ENCODE assay signal across 9 cellular contexts in the genomic region with DNA sequence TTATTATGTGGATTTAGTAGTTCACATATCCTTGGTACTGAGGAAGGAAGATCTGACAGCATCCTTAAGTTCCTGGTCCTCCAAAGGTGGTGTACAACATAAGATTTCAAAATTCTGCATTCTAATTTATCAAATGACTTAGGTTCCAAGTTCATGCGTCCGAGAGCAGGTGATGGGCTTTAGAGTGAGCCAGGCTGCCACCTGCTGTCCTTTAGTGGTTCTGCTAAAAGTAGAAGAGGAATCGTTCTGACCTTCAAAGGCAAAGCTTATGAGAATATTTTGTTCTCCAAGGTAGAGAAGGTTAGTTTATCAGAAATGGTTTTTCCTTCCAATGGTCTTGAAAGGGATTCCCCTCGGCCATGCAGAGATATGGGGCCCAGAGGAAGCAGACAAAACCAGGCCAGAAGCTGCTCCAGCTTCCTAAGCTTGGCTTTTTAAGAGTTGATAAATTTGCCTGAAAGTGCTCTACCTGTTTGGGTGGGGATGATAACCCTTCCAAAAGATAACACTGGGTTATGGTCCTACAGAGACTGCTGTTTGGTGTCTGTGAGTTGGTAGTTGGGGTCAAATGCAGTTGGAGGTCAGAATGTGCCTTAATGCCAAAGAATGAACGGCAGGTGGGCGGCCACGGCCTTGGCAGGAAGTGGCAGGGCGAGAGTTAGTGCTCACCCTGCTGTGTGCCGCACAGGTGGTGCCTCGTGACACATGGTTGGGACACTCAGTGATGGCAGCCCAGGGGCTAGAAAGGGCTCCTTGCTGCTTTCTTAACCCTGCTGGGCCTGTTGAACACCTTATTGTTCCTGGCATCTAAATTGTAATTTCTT. TPM values are rescaled to one million over a fixed set of nuclear protein-coding genes. Genes with fewer than 3 reads are reported as not detected.
DNase-seq lines count a peak whose midpoint lies in the region; ATAC-seq and TF ChIP-seq lines count a peak whose summit lies in the region.
"Had no signal": no experiment of that assay in that cellular context is flagged by ENCODE, and none has a peak within 500 bp of the region (broad histone marks: within the 10 kb centered on the region; RNA-seq: fewer than 3 reads in every experiment).

No MANE protein-coding gene starts in this region.

- no peaks in the 10 kb centered on the region; the same call in 2 of the 3 replicates for H3K9me3 Mint-ChIP-seq in GM23338

- H3K9me2 ChIP-seq in GM23338 (ENCODE audit: insufficient read depth): no peaks in the 10 kb centered on the region

- peak; percentile 82 to 92 for TF ChIP-seq CTCF in GM23338 (conservative IDR thresholded peaks at IDR 0.05; ENCODE audit: low read depth in 2 of 2)

- H3K4me1 ChIP-seq in GM23338 (ENCODE audit: insufficient read depth) (peaks cover 11% of the 10 kb centered on the region; the same call in 1 of the 2 replicates), mesendoderm (ENCODE audit: control insufficient read depth, low read depth, low read length) (peaks cover 5% of the 10 kb centered on the region)

- H3K4me3 Mint-ChIP-seq in GM23338: no peak overlapping the region

- H2AFZ ChIP-seq in GM23338: no peak overlapping the region

- no peak overlapping the region for H2AK5ac ChIP-seq in mesendoderm (ENCODE audit: low read length)

- no peak overlapping the region for H3K9ac ChIP-seq in mesendoderm (ENCODE audit: low read length)

- no peak overlapping the region for H2BK120ac ChIP-seq in mesendoderm (ENCODE audit: low read depth, low read length)

- no peak overlapping the region for H3K4me2 ChIP-seq in GM23338
- H3K4me2 ChIP-seq in mesendoderm (ENCODE audit: low read length): no peak overlapping the region

- H4K20me1 ChIP-seq in GM23338 (replicated peaks; ENCODE audit: insufficient read depth): peaks cover 7% of the 10 kb centered on the region; the same call in 1 of the 2 replicates

- no peak overlapping the region for H4K5ac ChIP-seq in mesendoderm (ENCODE audit: low read length)

- 0 out of 2 replicates have a peak overlapping the region, but pooled peaks have one; percentile 57 for H3K27ac Mint-ChIP-seq in GM23338

- H4K8ac ChIP-seq in mesendoderm (ENCODE audit: low read depth, low read length): no peak overlapping the region

- peaks cover 2% of the 10 kb centered on the region for H3K27me3 ChIP-seq in GM23338 (ENCODE audit: insufficient read depth)
- H3K27me3 ChIP-seq in mesendoderm (ENCODE audit: insufficient read depth, low read length, poor library complexity): no peaks in the 10 kb centered on the region

- no peak overlapping the region for H2BK15ac ChIP-seq in mesendoderm (replicated peaks; ENCODE audit: low read depth)

- peak overlapping the region; percentile 35 for H3K56ac ChIP-seq in mesendoderm (ENCODE audit: low read length)

- no CpG with 5 or more reads among the region's 10 CpGs for WGBS in mesendoderm (ENCODE audit: extremely low coverage, insufficient coverage, low lambda C conversion rate)

- H3K79me2 ChIP-seq in GM23338 (replicated peaks; ENCODE audit: insufficient read depth) (no peaks in the 10 kb centered on the region), mesendoderm (ENCODE audit: control insufficient read depth, insufficient read depth, low read length) (no peaks in the 10 kb centered on the region)

- H3K23ac ChIP-seq in mesendoderm (ENCODE audit: low read length): no peak overlapping the region

- peaks cover 5% of the 10 kb centered on the region for H3K79me1 ChIP-seq in mesendoderm (ENCODE audit: low read length)

- H3K4me3 ChIP-seq in GM23338 (no peak overlapping the region), mesendoderm (ENCODE audit: low read length) (no peak overlapping the region)
- H3K4me3 ChIP-seq: skin epidermis had no signal

- no peaks in the 10 kb centered on the region for H3K36me3 Mint-ChIP-seq in GM23338 (ENCODE audit: low read depth)

- DNase-seq in AG08396 (ENCODE audit: low spot score) (peak; percentile 68), GM23338 (ENCODE audit: low spot score) (peak; percentile 73), NCI-H510A (lab: John Stamatoyannopoulos, UW) (peak; percentile 16), mesendoderm (peak; percentile 63), middle frontal gyrus (ENCODE audit: extremely low spot score, low spot score) (no peak)
- DNase-seq in activated CD4-positive, alpha-beta T cell treated with anti-CD3 and anti-CD28 coated beads, Interleukin-2, amount 50 U/mL, for 48 hours: peak; percentile 67 to 71
- peak; percentile 50 for DNase-seq in effector CD8-positive, alpha-beta T cell (lab: John Stamatoyannopoulos, UW)
- DNase-seq in stimulated activated naive CD4-positive, alpha-beta T cell (lab: John Stamatoyannopoulos, UW): peak; percentile 25 to 71 (median 58)

- no peak overlapping the region for H2BK5ac ChIP-seq in mesendoderm (ENCODE audit: low read length)

- ATAC-seq in GM23338: peak; percentile 12; the same call in 2 of the 3 replicates

- peaks cover 42% of the 10 kb centered on the region for H3K4me1 Mint-ChIP-seq in GM23338

- peaks cover 11% of the 10 kb centered on the region for H3K27me3 Mint-ChIP-seq in GM23338 (ENCODE audit: insufficient read depth, low read depth, poor library complexity)

- H3F3A ChIP-seq in GM23338 (replicated peaks; ENCODE audit: low read depth): no peaks in the 10 kb centered on the region

- H3K4ac ChIP-seq in mesendoderm (ENCODE audit: low read depth, low read length): no peak overlapping the region

- H3K27ac ChIP-seq in GM23338 (ENCODE audit: low read depth): no peak overlapping the region
- no peak overlapping the region for H3K27ac ChIP-seq in mesendoderm (ENCODE audit: low read depth, low read length)

- H3K18ac ChIP-seq in mesendoderm (ENCODE audit: low read length): no peak overlapping the region

- H3K36me3 ChIP-seq in GM23338 (ENCODE audit: insufficient read depth): no peaks in the 10 kb centered on the region
- H3K36me3 ChIP-seq in mesendoderm (ENCODE audit: control insufficient read depth, insufficient read depth, low read length): peaks cover 2% of the 10 kb centered on the region

TF ChIP-seq in GM23338, 12 proteins besides CTCF, POLR2A, EP300 and RAD21 (continues in another document):
- no peak for TF ChIP-seq POLR2AphosphoS5 (IDR thresholded peaks at IDR 0.05; ENCODE audit: low read depth)
- TF ChIP-seq JUNB (IDR thresholded peaks at IDR 0.05; ENCODE audit: unreplicated experiment): no peak
- TF ChIP-seq, protein P1, sequence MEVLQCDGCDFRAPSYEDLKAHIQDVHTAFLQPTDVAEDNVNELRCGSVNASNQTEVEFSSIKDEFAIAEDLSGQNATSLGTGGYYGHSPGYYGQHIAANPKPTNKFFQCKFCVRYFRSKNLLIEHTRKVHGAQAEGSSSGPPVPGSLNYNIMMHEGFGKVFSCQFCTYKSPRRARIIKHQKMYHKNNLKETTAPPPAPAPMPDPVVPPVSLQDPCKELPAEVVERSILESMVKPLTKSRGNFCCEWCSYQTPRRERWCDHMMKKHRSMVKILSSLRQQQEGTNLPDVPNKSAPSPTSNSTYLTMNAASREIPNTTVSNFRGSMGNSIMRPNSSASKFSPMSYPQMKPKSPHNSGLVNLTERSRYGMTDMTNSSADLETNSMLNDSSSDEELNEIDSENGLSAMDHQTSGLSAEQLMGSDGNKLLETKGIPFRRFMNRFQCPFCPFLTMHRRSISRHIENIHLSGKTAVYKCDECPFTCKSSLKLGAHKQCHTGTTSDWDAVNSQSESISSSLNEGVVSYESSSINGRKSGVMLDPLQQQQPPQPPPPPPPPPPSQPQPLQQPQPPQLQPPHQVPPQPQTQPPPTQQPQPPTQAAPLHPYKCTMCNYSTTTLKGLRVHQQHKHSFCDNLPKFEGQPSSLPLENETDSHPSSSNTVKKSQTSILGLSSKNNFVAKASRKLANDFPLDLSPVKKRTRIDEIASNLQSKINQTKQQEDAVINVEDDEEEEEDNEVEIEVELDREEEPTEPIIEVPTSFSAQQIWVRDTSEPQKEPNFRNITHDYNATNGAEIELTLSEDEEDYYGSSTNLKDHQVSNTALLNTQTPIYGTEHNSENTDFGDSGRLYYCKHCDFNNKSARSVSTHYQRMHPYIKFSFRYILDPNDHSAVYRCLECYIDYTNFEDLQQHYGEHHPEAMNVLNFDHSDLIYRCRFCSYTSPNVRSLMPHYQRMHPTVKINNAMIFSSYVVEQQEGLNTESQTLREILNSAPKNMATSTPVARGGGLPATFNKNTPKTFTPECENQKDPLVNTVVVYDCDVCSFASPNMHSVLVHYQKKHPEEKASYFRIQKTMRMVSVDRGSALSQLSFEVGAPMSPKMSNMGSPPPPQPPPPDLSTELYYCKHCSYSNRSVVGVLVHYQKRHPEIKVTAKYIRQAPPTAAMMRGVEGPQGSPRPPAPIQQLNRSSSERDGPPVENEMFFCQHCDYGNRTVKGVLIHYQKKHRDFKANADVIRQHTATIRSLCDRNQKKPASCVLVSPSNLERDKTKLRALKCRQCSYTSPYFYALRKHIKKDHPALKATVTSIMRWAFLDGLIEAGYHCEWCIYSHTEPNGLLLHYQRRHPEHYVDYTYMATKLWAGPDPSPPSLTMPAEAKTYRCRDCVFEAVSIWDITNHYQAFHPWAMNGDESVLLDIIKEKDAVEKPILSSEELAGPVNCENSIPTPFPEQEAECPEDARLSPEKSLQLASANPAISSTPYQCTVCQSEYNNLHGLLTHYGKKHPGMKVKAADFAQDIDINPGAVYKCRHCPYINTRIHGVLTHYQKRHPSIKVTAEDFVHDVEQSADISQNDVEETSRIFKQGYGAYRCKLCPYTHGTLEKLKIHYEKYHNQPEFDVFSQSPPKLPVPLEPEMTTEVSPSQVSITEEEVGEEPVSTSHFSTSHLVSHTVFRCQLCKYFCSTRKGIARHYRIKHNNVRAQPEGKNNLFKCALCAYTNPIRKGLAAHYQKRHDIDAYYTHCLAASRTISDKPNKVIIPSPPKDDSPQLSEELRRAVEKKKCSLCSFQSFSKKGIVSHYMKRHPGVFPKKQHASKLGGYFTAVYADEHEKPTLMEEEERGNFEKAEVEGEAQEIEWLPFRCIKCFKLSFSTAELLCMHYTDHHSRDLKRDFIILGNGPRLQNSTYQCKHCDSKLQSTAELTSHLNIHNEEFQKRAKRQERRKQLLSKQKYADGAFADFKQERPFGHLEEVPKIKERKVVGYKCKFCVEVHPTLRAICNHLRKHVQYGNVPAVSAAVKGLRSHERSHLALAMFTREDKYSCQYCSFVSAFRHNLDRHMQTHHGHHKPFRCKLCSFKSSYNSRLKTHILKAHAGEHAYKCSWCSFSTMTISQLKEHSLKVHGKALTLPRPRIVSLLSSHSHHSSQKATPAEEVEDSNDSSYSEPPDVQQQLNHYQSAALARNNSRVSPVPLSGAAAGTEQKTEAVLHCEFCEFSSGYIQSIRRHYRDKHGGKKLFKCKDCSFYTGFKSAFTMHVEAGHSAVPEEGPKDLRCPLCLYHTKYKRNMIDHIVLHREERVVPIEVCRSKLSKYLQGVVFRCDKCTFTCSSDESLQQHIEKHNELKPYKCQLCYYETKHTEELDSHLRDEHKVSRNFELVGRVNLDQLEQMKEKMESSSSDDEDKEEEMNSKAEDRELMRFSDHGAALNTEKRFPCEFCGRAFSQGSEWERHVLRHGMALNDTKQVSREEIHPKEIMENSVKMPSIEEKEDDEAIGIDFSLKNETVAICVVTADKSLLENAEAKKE (CRISPR knock-in tag; IDR thresholded peaks at IDR 0.05): no peak

RNA-seq across cellular contexts. Expression of a gene that starts 29.0 kb away (rescaled TPM):
- 0.12 TPM in 1 of 2 replicates, not detected in the other for total RNA-seq in GM23338 (2014; rRNA removed; shearing (Covaris generic))
- polyA plus RNA-seq in GM23338 (2016; fragmentation: Nextera tagmentation; extraction: Ambion mirVana): 0.08 TPM in 1 of 2 replicates, not detected in the other
- not detected for polyA plus RNA-seq in mesendoderm (2013, experiment 1 of 2)
- 0.04 TPM for polyA plus RNA-seq in mesendoderm (2013, experiment 2 of 2)
